17 cellular contexts compared by ENCODE assay signal in the genomic region with DNA sequence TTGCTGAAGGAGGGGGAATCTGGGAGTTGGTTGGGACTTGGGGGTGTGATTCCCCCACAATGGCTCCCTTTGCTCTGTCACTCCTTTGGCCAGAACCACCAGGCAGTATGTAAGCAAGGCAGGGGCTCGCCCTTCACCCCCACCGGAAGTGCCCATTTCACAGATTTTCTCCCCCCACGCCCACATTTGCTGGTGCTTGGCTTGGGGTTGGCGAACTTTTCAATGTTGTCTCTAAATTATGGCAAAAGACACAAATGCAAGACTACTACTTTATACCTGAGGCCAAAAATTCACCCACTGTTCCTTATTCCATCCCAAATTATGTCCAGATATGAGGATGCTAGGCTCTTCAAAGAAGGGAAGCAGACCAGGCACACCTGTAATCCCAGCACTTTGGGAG. TPM values are rescaled to one million over a fixed set of nuclear protein-coding genes. Genes with fewer than 3 reads are reported as not detected.
DNase-seq lines count a peak whose midpoint lies in the region; ATAC-seq lines count a peak whose summit lies in the region.
"Had no signal": no experiment of that assay in that cellular context is flagged by ENCODE, and none has a peak within 500 bp of the region (broad histone marks: within the 10 kb centered on the region; RNA-seq: fewer than 3 reads in every experiment).

No MANE protein-coding gene starts in this region.

- intact Hi-C loops in posterior vena cava (cut with DNase I), result no loop called here

- peak overlapping the region; percentile 8 for H3K4me2 ChIP-seq in mesenchymal stem cell (ENCODE audit: low read length, poor library complexity, severe bottlenecking)
- H3K4me2 ChIP-seq: A549; BLaER1 treated with 17β-estradiol and CSF1 and Interleukin-3, amounts not matched to agents 10 nM and 100 nM had no signal

- H3K27ac ChIP-seq in mesenchymal stem cell (ENCODE audit: low read length, poor library complexity, severe bottlenecking), result no peak overlapping the region
- H3K27ac ChIP-seq: 22Rv1; A549; BLaER1 treated with 17β-estradiol and CSF1 and Interleukin-3, amounts not matched to agents 10 nM and 100 nM; C4-2B had no signal

- H3K4ac ChIP-seq in mesenchymal stem cell (ENCODE audit: low read depth in 1 of 2, low read length in 2 of 2), result no peak overlapping the region

- peak overlapping the region; percentile 30 for H3K27ac Mint-ChIP-seq in activated naive CD4-positive, alpha-beta T cell treated with anti-CD3 and anti-CD28 coated beads, Interleukin-2, amount 50 U/mL, for 24 hours
- H3K27ac Mint-ChIP-seq: B cell; CD4-positive, alpha-beta T cell; CD8-positive, alpha-beta T cell had no signal

- no peak overlapping the region for H3K23ac ChIP-seq in mesenchymal stem cell (ENCODE audit: low read length in 2 of 2)

- no peak overlapping the region for H2BK120ac ChIP-seq in mesenchymal stem cell (ENCODE audit: low read depth, low read length)

- H3K9me3 ChIP-seq in mesenchymal stem cell (ENCODE audit: control insufficient read depth, low read length), result peaks cover 52% of the 10 kb centered on the region

- no peak overlapping the region for H3K9ac ChIP-seq in mesenchymal stem cell (ENCODE audit: low read length)
- H3K9ac ChIP-seq: BLaER1 treated with 17β-estradiol and CSF1 and Interleukin-3, amounts not matched to agents 10 nM and 100 nM had no signal

- no peak overlapping the region for H3K18ac ChIP-seq in mesenchymal stem cell (ENCODE audit: low read depth in 1 of 2, low read length in 2 of 2)

- H2BK5ac ChIP-seq in mesenchymal stem cell (ENCODE audit: low read depth, low read length, poor library complexity, severe bottlenecking), result no peak overlapping the region

- peaks cover 38% of the 10 kb centered on the region for H3K36me3 Mint-ChIP-seq in activated naive CD4-positive, alpha-beta T cell treated with anti-CD3 and anti-CD28 coated beads, Interleukin-2, amount 50 U/mL, for 24 hours

- H2BK15ac ChIP-seq in mesenchymal stem cell (ENCODE audit: low read depth, poor library complexity, severe bottlenecking), result no peak overlapping the region

- no peak overlapping the region for H4K91ac ChIP-seq in mesenchymal stem cell (ENCODE audit: low read length)

- no peak overlapping the region for H2AFZ ChIP-seq in mesenchymal stem cell (ENCODE audit: low read depth, low read length)

- no peak overlapping the region for H2BK12ac ChIP-seq in mesenchymal stem cell (ENCODE audit: low read length in 2 of 2)

- H3K4me3 Mint-ChIP-seq in activated naive CD4-positive, alpha-beta T cell treated with anti-CD3 and anti-CD28 coated beads, Interleukin-2, amount 50 U/mL, for 24 hours, result no peak overlapping the region
- H3K4me3 Mint-ChIP-seq: B cell; CD4-positive, alpha-beta T cell; CD8-positive, alpha-beta T cell had no signal

- no peak overlapping the region for H2AK5ac ChIP-seq in mesenchymal stem cell (ENCODE audit: low read length, severe bottlenecking)

- no peaks in the 10 kb centered on the region for H3K79me1 ChIP-seq in mesenchymal stem cell (replicated peaks; ENCODE audit: low read length, poor library complexity, severe bottlenecking)

- 96% methylated on average over 4 of the region's 4 CpGs for WGBS in mesenchymal stem cell

- H3K4me1 Mint-ChIP-seq in activated naive CD4-positive, alpha-beta T cell treated with anti-CD3 and anti-CD28 coated beads, Interleukin-2, amount 50 U/mL, for 24 hours, result peaks cover 9% of the 10 kb centered on the region

- peaks cover 6 to 31% of the 10 kb centered on the region in 2 experiments for H3K36me3 ChIP-seq in mesenchymal stem cell (ENCODE audit: control insufficient read depth in 1 of 2, insufficient read depth in 2 of 2, low read depth in 1 of 2, low read length in 2 of 2)

- no peak for DNase-seq in activated naive CD4-positive, alpha-beta T cell treated with anti-CD3 and anti-CD28 coated beads, Interleukin-2, amount 50 U/mL, for 16 hours
- DNase-seq in mesenchymal stem cell, result no peak
- peak; percentile 49 for DNase-seq in posterior vena cava (ENCODE audit: low spot score)
- DNase-seq: AML-193; Caco-2; Calu3; CD4-positive, alpha-beta T cell; CD8-positive, alpha-beta T cell; DMS79 treated with DMSO at 0.1 percent for 48 hours; GF-D8 had no signal

- H3K4me3 ChIP-seq in mesenchymal stem cell (ENCODE audit: insufficient read depth in 1 of 2, low read depth in 1 of 2, low read length in 2 of 2), result no peak overlapping the region
- H3K4me3 ChIP-seq: A549 had no signal

- H3K9me3 Mint-ChIP-seq in activated naive CD4-positive, alpha-beta T cell treated with anti-CD3 and anti-CD28 coated beads, Interleukin-2, amount 50 U/mL, for 24 hours, result peaks cover 12% of the 10 kb centered on the region

- H3K27me3 ChIP-seq in mesenchymal stem cell (ENCODE audit: control insufficient read depth in 1 of 2, insufficient read depth in 1 of 2, low read length in 2 of 2), result peaks cover 0 to 17% of the 10 kb centered on the region in 2 experiments
- H3K27me3 ChIP-seq: BLaER1 treated with 17β-estradiol and CSF1 and Interleukin-3, amounts not matched to agents 10 nM and 100 nM had no signal

- ATAC-seq in GM21423 (IDR thresholded peaks at IDR 0.05; ENCODE audit: unreplicated experiment), result no peak
- ATAC-seq: A549; CD8-positive, alpha-beta T cell had no signal

- H3K4me1 ChIP-seq in mesenchymal stem cell (ENCODE audit: control insufficient read depth, insufficient read depth, low read depth, low read length), result no peaks in the 10 kb centered on the region
- H3K4me1 ChIP-seq: A549; BLaER1 treated with 17β-estradiol and CSF1 and Interleukin-3, amounts not matched to agents 10 nM and 100 nM; Caco-2 had no signal

- H4K8ac ChIP-seq in mesenchymal stem cell (ENCODE audit: low read length), result no peak overlapping the region

- peaks cover 9% of the 10 kb centered on the region for H3K27me3 Mint-ChIP-seq in activated naive CD4-positive, alpha-beta T cell treated with anti-CD3 and anti-CD28 coated beads, Interleukin-2, amount 50 U/mL, for 24 hours

- no peak overlapping the region for H3K14ac ChIP-seq in mesenchymal stem cell (ENCODE audit: low read length in 2 of 2)

RNA-seq across cellular contexts. Expression of a gene that starts 24.5 kb away (rescaled TPM):
- polyA plus RNA-seq in mesenchymal stem cell (2013, experiment 1 of 2), result 4.5 TPM
- 4.3 TPM for polyA plus RNA-seq in mesenchymal stem cell (2013, experiment 2 of 2)
- 10 to 100 TPM; 10.9 to 12.6 TPM for total RNA-seq in posterior vena cava
